ENCODE assay signal across 19 cellular contexts in genomic region chr11:40647290-40647689, GRCh38.
"Had no signal": no experiment of that assay in that cellular context is flagged by ENCODE, and none has a peak within 500 bp of the region (broad histone marks: within the 10 kb centered on the region; RNA-seq: fewer than 3 reads in every experiment).

No MANE protein-coding gene starts in this region.

- H3K27ac ChIP-seq: cardiac muscle cell, foreskin keratinocyte, heart left ventricle, left lung, prostate gland, spleen, tibial nerve had no signal

- H3K27me3 ChIP-seq: cardiac muscle cell, foreskin keratinocyte, heart left ventricle, left lung, spleen, tibial nerve had no signal

- H3K4me1 ChIP-seq: foreskin keratinocyte, heart left ventricle, left lung, prostate gland, spleen, tibial nerve had no signal

- H3K27me3 Mint-ChIP-seq: memory B cell; natural killer cell treated with Interleukin-12 subunit alpha and Interleukin-12 subunit beta and Interleukin-15 and Interleukin-18, amount 100 ng/mL, for 72 hours; stimulated activated memory B cell treated with anti-CD40 and anti-IgM and Interleukin-4, amounts not matched to agents 10 μg/mL and 1 μg/mL and 100 μg/mL, for 72 hours had no signal

- H3K4me3 ChIP-seq: cardiac muscle cell, heart left ventricle, left lung, prostate gland, spleen, tibial nerve had no signal

- H3K27ac Mint-ChIP-seq: activated CD8-positive, alpha-beta T cell treated with anti-CD3 and anti-CD28 coated beads, Interleukin-2, amount 10 ng/mL, durations not matched to agents 7 days and 5 days; activated T-helper 1 cell treated with anti-CD3 and anti-CD28 coated beads, Interleukin-12 subunit alpha, Interleukin-12 subunit beta, Interleukin-2, Interleukin-4 antibody, amounts not matched to agents 30 ng/mL and 10 ng/mL and 1 ng/mL, durations not matched to agents 14 hours and 24 hours and 36 hours; memory B cell; natural killer cell treated with Interleukin-12 subunit alpha and Interleukin-12 subunit beta and Interleukin-15 and Interleukin-18, amount 100 ng/mL, for 72 hours; stimulated activated memory B cell treated with anti-CD40 and anti-IgM and Interleukin-4, amounts not matched to agents 10 μg/mL and 1 μg/mL and 100 μg/mL, for 72 hours had no signal

- H3K4me1 Mint-ChIP-seq: memory B cell; stimulated activated memory B cell treated with anti-CD40 and anti-IgM and Interleukin-4, amounts not matched to agents 10 μg/mL and 1 μg/mL and 100 μg/mL, for 72 hours had no signal

- DNase-seq: activated CD4-positive, alpha-beta T cell treated with anti-CD3 and anti-CD28 coated beads for 4 hours; activated CD8-positive, alpha-beta memory T cell treated with anti-CD3 and anti-CD28 coated beads, Interleukin-2, amount 50 U/mL, for 48 hours; activated CD8-positive, alpha-beta T cell treated with anti-CD3 and anti-CD28 coated beads, Interleukin-2, amount 10 ng/mL, durations not matched to agents 7 days and 5 days; activated naive CD4-positive, alpha-beta T cell treated with Interleukin-2 at 50 U/mL for 16 hours; effector CD4-positive, alpha-beta T cell; foreskin keratinocyte; heart left ventricle; left lung; occipital lobe; spleen; stimulated activated CD4-positive, alpha-beta T cell treated with anti-CD3 and anti-CD28 coated beads, Interleukin-1b, Interleukin-23, amount 100 ng/mL, for 48 hours had no signal

- H3K36me3 Mint-ChIP-seq: memory B cell; stimulated activated memory B cell treated with anti-CD40 and anti-IgM and Interleukin-4, amounts not matched to agents 10 μg/mL and 1 μg/mL and 100 μg/mL, for 72 hours had no signal

- H3K4me3 Mint-ChIP-seq: activated CD8-positive, alpha-beta T cell treated with anti-CD3 and anti-CD28 coated beads, Interleukin-2, amount 10 ng/mL, durations not matched to agents 7 days and 5 days; activated T-helper 1 cell treated with anti-CD3 and anti-CD28 coated beads, Interleukin-12 subunit alpha, Interleukin-12 subunit beta, Interleukin-2, Interleukin-4 antibody, amounts not matched to agents 30 ng/mL and 10 ng/mL and 1 ng/mL, durations not matched to agents 14 hours and 24 hours and 36 hours; memory B cell; natural killer cell treated with Interleukin-12 subunit alpha and Interleukin-12 subunit beta and Interleukin-15 and Interleukin-18, amount 100 ng/mL, for 72 hours; stimulated activated memory B cell treated with anti-CD40 and anti-IgM and Interleukin-4, amounts not matched to agents 10 μg/mL and 1 μg/mL and 100 μg/mL, for 72 hours had no signal

- H3K9me3 ChIP-seq: prostate gland had no signal

- H3K36me3 ChIP-seq: cardiac muscle cell, heart left ventricle, left lung, prostate gland, spleen, tibial nerve had no signal

- ATAC-seq: activated CD8-positive, alpha-beta T cell treated with anti-CD3 and anti-CD28 coated beads, Interleukin-2, amount 10 ng/mL, durations not matched to agents 7 days and 5 days; foreskin keratinocyte; heart left ventricle; left lung; natural killer cell treated with Interleukin-12 subunit alpha and Interleukin-12 subunit beta and Interleukin-15 and Interleukin-18, amount 100 ng/mL, for 72 hours; sciatic nerve; stimulated activated memory B cell treated with anti-CD40 and anti-IgM and Interleukin-4, amounts not matched to agents 10 μg/mL and 1 μg/mL and 100 μg/mL, for 72 hours had no signal
